Comparison of ENCODE assay signal across 8 cellular contexts in genomic region chr14:69612759-69613145, GRCh38. TPM values are rescaled to one million over a fixed set of nuclear protein-coding genes. Genes with fewer than 3 reads are reported as not detected.
DNase-seq lines count a peak whose midpoint lies in the region; ATAC-seq and TF ChIP-seq lines count a peak whose summit lies in the region.

No MANE protein-coding gene starts in this region.

- peaks cover 22 to 62% of the 10 kb centered on the region in 2 experiments for H3K79me1 ChIP-seq in IMR-90 (ENCODE audit: low read depth in 1 of 2, low read length in 2 of 2)
- H3K79me1 ChIP-seq in mesenchymal stem cell (replicated peaks; ENCODE audit: low read length, poor library complexity, severe bottlenecking), result peaks cover 14% of the 10 kb centered on the region

- no peak overlapping the region for H2AK9ac ChIP-seq in IMR-90 (replicated peaks; ENCODE audit: low read depth, low read length, poor library complexity)

- no peak for TF ChIP-seq RAD21 in IMR-90 (IDR thresholded peaks at IDR 0.05; ENCODE audit: low read length)

- CTCF ChIA-PET in IMR-90 (lab: Yijun Ruan, JAX), result interaction anchor here (0.8 kb wide), 2 partner anchors 107 to 113 kb away, joined by 3 read pairs; no protein-coding TSS in a partner anchor

- H3K9me1 ChIP-seq in IMR-90 (ENCODE audit: insufficient read depth, low read length), result peaks cover 18% of the 10 kb centered on the region

- peak overlapping the region; percentile 89 for H3K4me2 ChIP-seq in IMR-90 (ENCODE audit: low read depth, low read length)
- peak overlapping the region; percentile 81 for H3K4me2 ChIP-seq in mesenchymal stem cell (ENCODE audit: low read length, poor library complexity, severe bottlenecking)

- POLR2A ChIA-PET in IMR-90 (lab: Charles Lee; ENCODE audit: unreplicated experiment), result interaction anchor here (1.1 kb wide), 1 partner anchor 107 kb away, joined by 3 read pairs; no protein-coding TSS in a partner anchor

- peak overlapping the region; percentile 80 for H3K4me3 ChIP-seq in IMR-90 (ENCODE audit: insufficient read depth, low read depth, low read length)
- peak overlapping the region; percentile 77 for H3K4me3 ChIP-seq in brain microvascular endothelial cell (ENCODE audit: low read depth, low read length)
- peak overlapping the region; percentile 85 to 92 for H3K4me3 ChIP-seq in mesenchymal stem cell (ENCODE audit: insufficient read depth in 1 of 2, low read depth in 1 of 2, low read length in 2 of 2)

- dilution Hi-C loops in IMR-90 (cut with HindIII; ENCODE audit: low sequenced_read_pairs, unreplicated experiment), result no loop called here

- H3K9me3 ChIP-seq in IMR-90 (ENCODE audit: control insufficient read depth, insufficient read depth, low read length), result no peaks in the 10 kb centered on the region
- H3K9me3 ChIP-seq in mesenchymal stem cell (ENCODE audit: control insufficient read depth, low read length), result no peaks in the 10 kb centered on the region

- H4K91ac ChIP-seq in IMR-90 (ENCODE audit: insufficient read depth, low read depth, low read length), result 0 out of 2 replicates have a peak overlapping the region, but pooled peaks have one; percentile 58
- H4K91ac ChIP-seq in mesenchymal stem cell (ENCODE audit: low read length), result no peak overlapping the region

- H3K14ac ChIP-seq in IMR-90 (replicated peaks; ENCODE audit: low read depth, low read length), result peak overlapping the region; percentile 90
- no peak overlapping the region for H3K14ac ChIP-seq in mesenchymal stem cell (ENCODE audit: low read length in 2 of 2)

- peak overlapping the region; percentile 36; the same call in 1 of the 2 replicates for H2BK20ac ChIP-seq in IMR-90 (ENCODE audit: low read depth, low read length)

- TF ChIP-seq POLR2A in IMR-90 (IDR thresholded peaks at IDR 0.05; ENCODE audit: low read depth, low read length), result 0 out of 2 replicates have a peak, but pooled peaks have one; percentile 7

- peak overlapping the region; percentile 3 to 45; a peak in 3 of 4 replicates for H4K8ac ChIP-seq in IMR-90 (ENCODE audit: low read depth in 2 of 2, low read length in 2 of 2)
- no peak overlapping the region for H4K8ac ChIP-seq in mesenchymal stem cell (ENCODE audit: low read length)

- DNase-seq in IMR-90 (no peak), brain microvascular endothelial cell (no peak), mesenchymal stem cell (no peak), NCI-H345 (lab: John Stamatoyannopoulos, UW) (no peak), glomerular visceral epithelial cell (ENCODE audit: extremely low spot score) (no peak), H4 (ENCODE audit: low spot score) (no peak), iPS-NIHi11 (ENCODE audit: low spot score) (no peak)

- TF ChIP-seq CTCF in C4-2B (conservative IDR thresholded peaks at IDR 0.05) (peak; percentile 54), IMR-90 (conservative IDR thresholded peaks at IDR 0.05; ENCODE audit: low read depth, low read length) (peak; percentile 15; the same call in 1 of the 2 replicates), brain microvascular endothelial cell (IDR thresholded peaks at IDR 0.05; ENCODE audit: low read depth, low read length, missing control alignments) (peak; percentile 17)

- ATAC-seq in IMR-90 (ENCODE audit: low read depth), result no peak

- H3K4ac ChIP-seq in IMR-90 (ENCODE audit: low read depth, low read length), result peak overlapping the region; percentile 92
- H3K4ac ChIP-seq in mesenchymal stem cell (ENCODE audit: low read depth in 1 of 2, low read length in 2 of 2), result no peak overlapping the region

- WGBS in IMR-90 (ENCODE audit: extremely low coverage in 2 of 2, insufficient read length in 1 of 2), 2 experiments, result no CpG with 5 or more reads among the region's 2 CpGs
- WGBS in mesenchymal stem cell, result 20% methylated on average over 1 of the region's 2 CpGs

- H2BK15ac ChIP-seq in IMR-90 (ENCODE audit: low read depth, low read length) (peak overlapping the region; percentile 57; the same call in 1 of the 3 replicates), mesenchymal stem cell (ENCODE audit: low read depth, poor library complexity, severe bottlenecking) (no peak overlapping the region)

- BruUV-seq in IMR-90 (replicated peaks; lab: Mats Ljungman, UMichigan), result TSS peak; percentile 34

- intact Hi-C loops in IMR-90 (cut with micrococcal nuclease), result loop anchor here (2.0 to 5.0 kb wide), 2 partner anchors 35 to 106 kb away; no protein-coding TSS in a partner anchor

- H4K5ac ChIP-seq in IMR-90 (ENCODE audit: low read depth, low read length), result no peak overlapping the region

- H3K18ac ChIP-seq in IMR-90 (ENCODE audit: low read depth, low read length) (peak overlapping the region; percentile 39; the same call in 1 of the 2 replicates), mesenchymal stem cell (ENCODE audit: low read depth in 1 of 2, low read length in 2 of 2) (no peak overlapping the region)

- peak overlapping the region; percentile 85 for H3K27ac ChIP-seq in C4-2B
- peak overlapping the region; percentile 85 for H3K27ac ChIP-seq in IMR-90 (ENCODE audit: insufficient read depth, low read length)
- peak overlapping the region; percentile 94 for H3K27ac ChIP-seq in brain microvascular endothelial cell
- peak overlapping the region; percentile 59 for H3K27ac ChIP-seq in mesenchymal stem cell (ENCODE audit: low read length, poor library complexity, severe bottlenecking)

- H2AFZ ChIP-seq in IMR-90 (replicated peaks; ENCODE audit: low read length, poor library complexity) (peak overlapping the region; percentile 89), mesenchymal stem cell (ENCODE audit: low read depth, low read length) (no peak overlapping the region)

- H2BK5ac ChIP-seq in IMR-90 (ENCODE audit: low read depth, low read length, poor library complexity, severe bottlenecking), result peak overlapping the region; percentile 81
- H2BK5ac ChIP-seq in mesenchymal stem cell (ENCODE audit: low read depth, low read length, poor library complexity, severe bottlenecking), result no peak overlapping the region

- peak overlapping the region; percentile 94 for H3K9ac ChIP-seq in IMR-90 (ENCODE audit: low read depth, low read length)
- peak overlapping the region; percentile 89 for H3K9ac ChIP-seq in mesenchymal stem cell (ENCODE audit: low read length)

- in situ Hi-C loops in IMR-90 (cut with MboI; ENCODE audit: low sequenced_read_pairs) (no loop called here), brain microvascular endothelial cell (cut with HindIII; ENCODE audit: low pct_ligation_motif_present, low sequenced_read_pairs) (no loop called here)

- peak overlapping the region; percentile 45 for H2BK120ac ChIP-seq in IMR-90 (ENCODE audit: low read depth, low read length)
- no peak overlapping the region for H2BK120ac ChIP-seq in mesenchymal stem cell (ENCODE audit: low read depth, low read length)

- H3K4me1 ChIP-seq in IMR-90 (ENCODE audit: control insufficient read depth, insufficient read depth, low read length) (peaks cover 21% of the 10 kb centered on the region), mesenchymal stem cell (ENCODE audit: control insufficient read depth, insufficient read depth, low read depth, low read length) (peaks cover 15% of the 10 kb centered on the region)

- H3K23ac ChIP-seq in IMR-90 (ENCODE audit: low read depth, low read length), result peak overlapping the region; percentile 98
- no peak overlapping the region for H3K23ac ChIP-seq in mesenchymal stem cell (ENCODE audit: low read length in 2 of 2)

- no peak overlapping the region for H2BK12ac ChIP-seq in mesenchymal stem cell (ENCODE audit: low read length in 2 of 2)

- H3K27me3 ChIP-seq in IMR-90 (ENCODE audit: control insufficient read depth, insufficient read depth, low read length), result no peaks in the 10 kb centered on the region
- no peaks in the 10 kb centered on the region for H3K27me3 ChIP-seq in brain microvascular endothelial cell (replicated peaks)
- no peaks in the 10 kb centered on the region for H3K27me3 ChIP-seq in mesenchymal stem cell (ENCODE audit: control insufficient read depth in 1 of 2, insufficient read depth in 1 of 2, low read length in 2 of 2)

- peaks cover 42% of the 10 kb centered on the region for H4K20me1 ChIP-seq in IMR-90 (ENCODE audit: insufficient read depth, low read length)

- H3K56ac ChIP-seq in IMR-90 (ENCODE audit: extremely low read depth, insufficient read depth, low read length), result peak overlapping the region; percentile 87

- H3K36me3 ChIP-seq in IMR-90 (ENCODE audit: control insufficient read depth, insufficient read depth, low read length) (no peaks in the 10 kb centered on the region), brain microvascular endothelial cell (replicated peaks) (no peaks in the 10 kb centered on the region), mesenchymal stem cell (ENCODE audit: control insufficient read depth in 1 of 2, insufficient read depth in 2 of 2, low read depth in 1 of 2, low read length in 2 of 2) (no peaks in the 10 kb centered on the region)

- H2AK5ac ChIP-seq in IMR-90 (ENCODE audit: low read depth, low read length) (peak overlapping the region; percentile 69; the same call in 1 of the 2 replicates), mesenchymal stem cell (ENCODE audit: low read length, severe bottlenecking) (no peak overlapping the region)

TF ChIP-seq in IMR-90, 13 proteins besides CTCF, POLR2A, EP300 and RAD21:
- TF ChIP-seq RCOR1 (IDR thresholded peaks at IDR 0.05; ENCODE audit: insufficient replicate concordance, low read length), result no peak
- no peak for TF ChIP-seq MAZ (IDR thresholded peaks at IDR 0.05; ENCODE audit: borderline replicate concordance, low read depth, low read length)
- no peak for TF ChIP-seq BHLHE40 (IDR thresholded peaks at IDR 0.05; ENCODE audit: low read depth, low read length)
- TF ChIP-seq MAFK (IDR thresholded peaks at IDR 0.05; ENCODE audit: low read depth, low read length), result no peak
- no peak for TF ChIP-seq NFE2L2 (IDR thresholded peaks at IDR 0.05; ENCODE audit: low read depth, low read length)
- no peak for TF ChIP-seq CEBPB (IDR thresholded peaks at IDR 0.05; ENCODE audit: low read depth, low read length)
- peak; percentile 52; the same call in 1 of the 2 replicates for TF ChIP-seq MXI1 (IDR thresholded peaks at IDR 0.05; ENCODE audit: borderline replicate concordance, low read depth, low read length)
- TF ChIP-seq SMC3 (IDR thresholded peaks at IDR 0.05; ENCODE audit: low read depth, low read length), result no peak; the same call in 1 of the 2 replicates

RNA-seq across cellular contexts. Expression of gene SUSD6, which starts 1.4 kb away (rescaled TPM):
- total RNA-seq in IMR-90 (2012; rRNA removed), result 2.3 and 2.5 TPM in 2 replicates
- 10.1 and 10.4 TPM in 2 replicates for polyA plus RNA-seq in IMR-90 (2012; rRNA removed)
- 5.9 and 7.7 TPM in 2 replicates for polyA plus RNA-seq in IMR-90 (2012; cell fraction: cytosol; rRNA removed)
- polyA plus RNA-seq in IMR-90 (2012; cell fraction: nucleus; rRNA removed; ENCODE audit: low replicate concordance), result 21.8 and 29.0 TPM in 2 replicates
- 8.9 TPM for polyA plus RNA-seq in mesenchymal stem cell (2013, experiment 1 of 2)
- 9.1 TPM for polyA plus RNA-seq in mesenchymal stem cell (2013, experiment 2 of 2)
- 2.7 and 3.4 TPM in 2 replicates for total RNA-seq in H4 (2014; rRNA removed; shearing (Covaris generic))

RNA-seq across cellular contexts. Expression of gene CCDC177, which starts 38.1 kb away (rescaled TPM):
- total RNA-seq in IMR-90 (2012; rRNA removed), result not detected in 2 replicates
- polyA plus RNA-seq in IMR-90 (2012; rRNA removed), result not detected in 2 replicates
- polyA plus RNA-seq in IMR-90 (2012; cell fraction: cytosol; rRNA removed), result not detected in 2 replicates
- not detected in 2 replicates for polyA plus RNA-seq in IMR-90 (2012; cell fraction: nucleus; rRNA removed; ENCODE audit: low replicate concordance)
- polyA plus RNA-seq in mesenchymal stem cell (2013, experiment 1 of 2), result not detected
- not detected for polyA plus RNA-seq in mesenchymal stem cell (2013, experiment 2 of 2)
- not detected in 2 replicates for total RNA-seq in H4 (2014; rRNA removed; shearing (Covaris generic))
